Comparison of ENCODE assay signal across 8 cellular contexts in the genomic region with DNA sequence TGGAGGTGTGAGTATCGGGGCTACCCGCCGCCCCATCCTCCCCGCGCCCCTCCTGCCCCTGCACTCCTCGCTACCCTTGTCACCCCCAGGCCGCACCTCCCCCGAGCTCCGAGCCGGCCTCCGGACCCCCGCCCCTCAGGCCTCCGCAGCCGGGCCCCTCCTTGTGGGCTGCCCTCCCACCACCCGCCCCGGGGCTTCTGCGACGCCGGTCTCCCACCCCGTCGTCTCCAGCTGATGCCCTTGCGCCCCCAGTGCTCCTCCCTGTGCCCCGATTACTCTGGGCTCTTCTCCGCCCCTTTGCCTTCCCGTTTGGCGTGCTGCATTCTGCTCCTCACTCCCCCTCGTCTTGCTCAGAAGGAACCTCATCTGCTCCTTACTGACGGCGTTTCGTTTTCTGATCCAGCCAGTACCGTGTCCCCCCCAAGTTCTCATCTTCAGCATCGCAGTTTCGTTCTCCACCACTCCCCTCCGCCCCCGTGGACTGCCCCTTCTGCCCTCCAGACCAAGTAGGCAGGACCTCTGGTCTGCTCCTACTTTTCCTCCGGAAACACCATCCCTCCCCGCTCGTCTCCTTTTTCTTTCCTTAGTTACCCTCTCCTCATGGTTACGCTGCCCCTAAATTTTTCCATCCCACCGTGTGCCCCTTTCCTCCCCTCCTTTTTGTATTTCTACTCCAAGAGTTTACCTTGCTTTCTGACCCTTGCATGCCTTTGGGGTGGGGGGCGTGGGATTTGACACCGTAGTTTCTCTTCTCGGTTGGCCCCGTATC. TPM values are rescaled to one million over a fixed set of nuclear protein-coding genes. Genes with fewer than 3 reads are reported as not detected.
A peak's percentile ranks its signal among the peaks of the same experiment; 100 is the strongest.
DNase-seq lines count a peak whose midpoint lies in the region; TF ChIP-seq lines count a peak whose summit lies in the region.

No MANE protein-coding gene starts in this region.

- H3K27ac ChIP-seq in GM23248 (no peak overlapping the region), adrenal gland (peak overlapping the region in 4 of 5 donors; percentile 61 to 95 (median 90))

- DNase-seq in D341Med (ENCODE audit: low spot score), result peak; percentile 79
- DNase-seq in GM23248, result peak; percentile 65
- DNase-seq in NT2/D1 (ENCODE audit: low read depth, low spot score), result no peak
- DNase-seq in adrenal gland, result peak in 6 of 7 donors; percentile 27 to 67 (median 36)
- DNase-seq in hepatic stellate cell (ENCODE audit: low spot score), result peak; percentile 37
- DNase-seq in retinal pigment epithelial cell (ENCODE audit: low read depth), result no peak
- no peak for DNase-seq in GF-D8 (lab: John Stamatoyannopoulos, UW)
- DNase-seq in SK-N-DZ (ENCODE audit: low spot score), result no peak

- H3F3A ChIP-seq in GM23248 (ENCODE audit: insufficient read depth), result peaks cover 8% of the 10 kb centered on the region; the same call in 1 of the 2 replicates

- TF ChIP-seq POLR2A in adrenal gland (IDR thresholded peaks at IDR 0.05), result peak in 1 of 2 donors; percentile 18

- H3K9me3 ChIP-seq in GM23248 (ENCODE audit: low read depth), result no peaks in the 10 kb centered on the region
- H3K9me3 ChIP-seq in NT2/D1 (ENCODE audit: insufficient read depth, low read length), result no peaks in the 10 kb centered on the region
- H3K9me3 ChIP-seq in adrenal gland (replicated peaks in 1 of 3), result no peaks in the 10 kb centered on the region

- H3K9me2 ChIP-seq in GM23248 (ENCODE audit: insufficient read depth), result no peaks in the 10 kb centered on the region

- in situ Hi-C loops in GM23248 (cut with MboI), result no loop called here

- 1 to 3% methylated on average over 22 to 44 of the region's 44 CpGs for WGBS in GM23248 (ENCODE audit: low coverage in 1 of 2, low lambda C conversion rate in 2 of 2, missing lambda C conversion rate in 2 of 2), 2 experiments
- 1 to 2% (median 2%) methylated on average over 25 to 44 of the region's 44 CpGs for WGBS in adrenal gland, 4 donors

- peaks cover 53% of the 10 kb centered on the region for H3K79me2 ChIP-seq in GM23248 (ENCODE audit: insufficient read depth)

- peak overlapping the region; percentile 85 for H2AFZ ChIP-seq in GM23248

- H3K4me2 ChIP-seq in GM23248 (ENCODE audit: unreplicated experiment), result peak overlapping the region; percentile 90

- H3K36me3 ChIP-seq in GM23248 (ENCODE audit: low read depth) (no peaks in the 10 kb centered on the region), NT2/D1 (ENCODE audit: insufficient read depth, insufficient read length, low read length) (peaks cover 11% of the 10 kb centered on the region), adrenal gland (replicated peaks in 1 of 2) (no peaks in the 10 kb centered on the region)

- no peaks in the 10 kb centered on the region for H3K27me3 ChIP-seq in GM23248 (replicated peaks; ENCODE audit: insufficient read depth)
- no peaks in the 10 kb centered on the region for H3K27me3 ChIP-seq in NT2/D1 (ENCODE audit: insufficient read depth, insufficient read length)
- H3K27me3 ChIP-seq in adrenal gland, result no peaks in the 10 kb centered on the region

- TF ChIP-seq CTCF in adrenal gland (IDR thresholded peaks at IDR 0.05) (no peak), retinal pigment epithelial cell (conservative IDR thresholded peaks at IDR 0.05; ENCODE audit: low read depth, low read length) (no peak)

- intact Hi-C loops in adrenal gland (cut with DNase I), result no loop called here

- H4K20me1 ChIP-seq in GM23248 (ENCODE audit: insufficient read depth), result no peaks in the 10 kb centered on the region

- H3K4me1 ChIP-seq in GM23248 (ENCODE audit: insufficient read depth) (peaks cover 34% of the 10 kb centered on the region), NT2/D1 (ENCODE audit: insufficient read depth, insufficient read length) (no peaks in the 10 kb centered on the region), adrenal gland (replicated peaks in 1 of 2) (peaks cover 10 to 41% of the 10 kb centered on the region in 2 donors)

- H3K4me3 ChIP-seq in GM23248, result peak overlapping the region; percentile 76
- H3K4me3 ChIP-seq in NT2/D1 (ENCODE audit: insufficient read length, low read depth), result peak overlapping the region; percentile 60
- peak overlapping the region; percentile 64 to 99 (median 95) for H3K4me3 ChIP-seq in adrenal gland
- H3K4me3 ChIP-seq in retinal pigment epithelial cell (ENCODE audit: low read length), result peak overlapping the region; percentile 84

- peak overlapping the region; percentile 86 for H3K9ac ChIP-seq in GM23248
- peak overlapping the region; percentile 89 for H3K9ac ChIP-seq in NT2/D1 (ENCODE audit: insufficient read length, low read depth)

RNA-seq across cellular contexts. Expression of a gene that starts 0.8 kb away (rescaled TPM):
- 12.0 and 14.8 TPM in 2 replicates for total RNA-seq in GM23248 (2014; rRNA removed; shearing (Covaris generic))
- 17.9 and 18.0 TPM in 2 replicates for polyA plus RNA-seq in GM23248 (2016; fragmentation: Nextera tagmentation; extraction: Ambion mirVana)
- 10 to 100 TPM; 20.0 to 46.7 (median 33.3) TPM for total RNA-seq in adrenal gland
- 10 to 100 TPM in 2 of 3 donors, 1 to 10 TPM in 1; 6.0 to 21.8 (median 10.9) TPM for polyA plus RNA-seq in adrenal gland
- 27.0 and 33.4 TPM in 2 replicates for polyA plus RNA-seq in SK-N-DZ (2014; cell fraction: cytosol; rRNA removed)
- 17.8 and 27.0 TPM in 2 replicates for polyA plus RNA-seq in SK-N-DZ (2014; cell fraction: nucleus; rRNA removed)

Comparison
In these comparisons a context has a peak if more than half of its experiments do, and no peak if none do; other contexts are left out.
1. DNase-seq: peak in D341Med (single experiment), GM23248 (single experiment), adrenal gland (6 of 7) and hepatic stellate cell (single experiment); none in NT2/D1 (single experiment), retinal pigment epithelial cell (single experiment), GF-D8 (single experiment) and SK-N-DZ (single experiment).
2. Peak in every context shown above with its lines, with median percentiles within 50 percentile points of each other: H3K4me3 ChIP-seq.